In the genomic region with DNA sequence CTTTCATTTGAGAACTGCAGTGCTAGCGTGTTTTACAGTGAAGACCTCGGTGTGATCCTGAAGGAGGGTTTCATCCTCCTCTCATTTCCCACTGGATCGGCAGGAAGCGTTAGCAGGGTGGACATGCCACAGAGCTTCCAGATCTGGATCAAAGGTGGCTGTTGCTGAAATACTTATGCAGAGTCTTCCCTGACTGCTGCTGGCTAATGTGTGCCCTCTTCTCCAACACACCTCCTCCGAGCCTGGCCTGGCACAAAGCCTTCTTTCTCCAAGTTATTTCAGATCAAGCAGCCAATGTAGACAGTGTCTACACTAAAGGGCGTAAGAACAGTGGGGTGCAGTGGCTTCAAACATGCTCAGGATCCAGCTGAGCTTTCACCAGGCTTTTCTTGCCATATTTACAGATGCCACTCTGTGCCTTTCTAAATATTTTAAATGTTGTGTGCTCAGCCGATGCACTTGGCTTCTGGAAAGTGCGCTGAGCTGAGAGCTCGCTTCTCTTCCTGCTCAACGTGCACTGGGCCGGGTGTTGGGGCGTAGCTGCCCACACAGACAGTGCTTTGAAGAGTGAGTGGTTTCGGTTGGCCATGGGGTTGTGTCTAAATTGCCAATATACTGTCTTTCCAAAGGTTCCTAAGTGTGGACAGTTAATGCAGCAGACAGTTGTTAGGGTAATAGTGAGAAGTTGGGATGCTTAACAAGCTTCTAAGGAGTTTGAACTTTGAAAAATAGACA, we compare ENCODE assay signal across 12 cellular contexts. TPM values are rescaled to one million over a fixed set of nuclear protein-coding genes. Genes with fewer than 3 reads are reported as not detected.
A peak's percentile ranks its signal among the peaks of the same experiment; 100 is the strongest.
DNase-seq lines count a peak whose midpoint lies in the region; ATAC-seq and TF ChIP-seq lines count a peak whose summit lies in the region.
"Had no signal": no experiment of that assay in that cellular context is flagged by ENCODE, and none has a peak within 500 bp of the region (broad histone marks: within the 10 kb centered on the region; RNA-seq: fewer than 3 reads in every experiment).

No MANE protein-coding gene starts in this region.

- peaks cover 32% of the 10 kb centered on the region for H3K36me3 Mint-ChIP-seq in activated T-cell treated with anti-CD3 and anti-CD28 coated beads, Interleukin-2, amount 50 U/mL, for 24 hours (ENCODE audit: low read depth)
- H3K36me3 Mint-ChIP-seq in endothelial cell (ENCODE audit: low read depth, unreplicated experiment) (peaks cover 7% of the 10 kb centered on the region), natural killer cell (no peaks in the 10 kb centered on the region)

- H3K27ac Mint-ChIP-seq in activated T-cell treated with anti-CD3 and anti-CD28 coated beads, Interleukin-2, amount 50 U/mL, for 24 hours: peak overlapping the region; percentile 18
- peak overlapping the region; percentile 33 for H3K27ac Mint-ChIP-seq in endothelial cell (ENCODE audit: unreplicated experiment)
- peak overlapping the region; percentile 62 to 73 for H3K27ac Mint-ChIP-seq in natural killer cell

- no peaks in the 10 kb centered on the region for H3K4me1 Mint-ChIP-seq in activated T-cell treated with anti-CD3 and anti-CD28 coated beads, Interleukin-2, amount 50 U/mL, for 24 hours (ENCODE audit: low read depth)
- H3K4me1 Mint-ChIP-seq in endothelial cell (ENCODE audit: unreplicated experiment): peaks cover 31% of the 10 kb centered on the region
- peaks cover 20 to 21% of the 10 kb centered on the region in 2 donors for H3K4me1 Mint-ChIP-seq in natural killer cell

- H3K9me3 ChIP-seq in upper lobe of right lung: no peaks in the 10 kb centered on the region
- H3K9me3 ChIP-seq: ovary had no signal

- DNase-seq in activated T-cell treated with anti-CD3 and anti-CD28 coated beads, Interleukin-2, amount 50 U/mL, for 24 hours: no peak
- no peak for DNase-seq in activated T-cell treated with anti-CD3 and anti-CD28 coated beads, Interleukin-2, amount 50 U/mL, for 48 hours
- DNase-seq in endothelial cell (ENCODE audit: low spot score) (no peak), natural killer cell (no peak), upper lobe of right lung (peak; percentile 69), T-helper 9 cell (no peak)
- no peak for DNase-seq in stimulated activated CD4-positive, alpha-beta T cell treated with anti-CD3 and anti-CD28 coated beads, Interleukin-1b, Interleukin-23, amount 100 ng/mL, for 48 hours
- DNase-seq: ACHN, KG1 had no signal

- ATAC-seq in natural killer cell (peak; percentile 39 to 74 (median 50)), upper lobe of right lung (peak; percentile 57), GM21423 (IDR thresholded peaks at IDR 0.05; ENCODE audit: unreplicated experiment) (no peak)

- H3K27me3 Mint-ChIP-seq in activated T-cell treated with anti-CD3 and anti-CD28 coated beads, Interleukin-2, amount 50 U/mL, for 24 hours: no peaks in the 10 kb centered on the region
- H3K27me3 Mint-ChIP-seq in endothelial cell (ENCODE audit: unreplicated experiment) (peaks cover 5% of the 10 kb centered on the region), natural killer cell (ENCODE audit: low read depth in 2 of 2) (no peaks in the 10 kb centered on the region)

- intact Hi-C loops in natural killer cell (cut with micrococcal nuclease) (no loop called here), upper lobe of right lung (cut with DNase I) (no loop called here)

- H3K4me3 Mint-ChIP-seq in activated T-cell treated with anti-CD3 and anti-CD28 coated beads, Interleukin-2, amount 50 U/mL, for 24 hours: no peak overlapping the region
- H3K4me3 Mint-ChIP-seq in endothelial cell (ENCODE audit: unreplicated experiment): peak overlapping the region; percentile 29
- peak overlapping the region; percentile 58 for H3K4me3 Mint-ChIP-seq in natural killer cell

- H3K27ac ChIP-seq in upper lobe of right lung: peak overlapping the region; percentile 80

- no peaks in the 10 kb centered on the region for H3K36me3 ChIP-seq in upper lobe of right lung
- H3K36me3 ChIP-seq: ovary had no signal

- peaks cover 20% of the 10 kb centered on the region for H3K4me1 ChIP-seq in upper lobe of right lung

- peak overlapping the region; percentile 16 for H3K4me3 ChIP-seq in upper lobe of right lung
- H3K4me3 ChIP-seq: ovary had no signal

- TF ChIP-seq CTCF in endothelial cell (IDR thresholded peaks at IDR 0.05; ENCODE audit: unreplicated experiment) (no peak), natural killer cell (IDR thresholded peaks at IDR 0.05) (no peak), upper lobe of right lung (IDR thresholded peaks at IDR 0.05) (no peak)

- no peaks in the 10 kb centered on the region for H3K27me3 ChIP-seq in upper lobe of right lung
- H3K27me3 ChIP-seq: ovary had no signal

- H3K9me3 Mint-ChIP-seq in activated T-cell treated with anti-CD3 and anti-CD28 coated beads, Interleukin-2, amount 50 U/mL, for 24 hours: no peaks in the 10 kb centered on the region
- no peaks in the 10 kb centered on the region for H3K9me3 Mint-ChIP-seq in endothelial cell (ENCODE audit: unreplicated experiment)
- H3K9me3 Mint-ChIP-seq in natural killer cell: no peaks in the 10 kb centered on the region

RNA-seq across cellular contexts. Expression of gene ZNF750, which starts 2.1 kb away (rescaled TPM):
- total RNA-seq in endothelial cell (ENCODE audit: unreplicated experiment) (0.31 TPM), natural killer cell (not detected), upper lobe of right lung (5.6 TPM)
- total RNA-seq: NCI-H460, ovary had no signal
